In genomic region chr11:9568854-9569587, GRCh38 we compare ENCODE assay signal across 8 cellular contexts. TPM values are rescaled to one million over a fixed set of nuclear protein-coding genes. Genes with fewer than 3 reads are reported as not detected.
DNase-seq lines count a peak whose midpoint lies in the region; ATAC-seq and TF ChIP-seq lines count a peak whose summit lies in the region.

No MANE protein-coding gene starts in this region.

- CTCF ChIA-PET in activated naive CD4-positive, alpha-beta T cell treated with anti-CD3 and anti-CD28 coated beads for 36 hours (lab: Charles Lee): no interaction called here

- H3K9ac ChIP-seq in colonic mucosa (ENCODE audit: low read depth in 2 of 2, low read length in 2 of 2): peak overlapping the region; percentile 32 to 49

- H3K4me1 ChIP-seq in colonic mucosa (peaks cover 4% of the 10 kb centered on the region), upper lobe of right lung (peaks cover 22% of the 10 kb centered on the region)

- H3K27me3 ChIP-seq in colonic mucosa (no peaks in the 10 kb centered on the region), upper lobe of right lung (no peaks in the 10 kb centered on the region)

- TF ChIP-seq POLR2A in lower leg skin (IDR thresholded peaks at IDR 0.05): no peak

- no peak for ATAC-seq in activated T-cell treated with anti-CD3 and anti-CD28 coated beads, Interleukin-2, amount 50 U/mL, for 72 hours (replicated peaks in 1 of 2)
- peak; percentile 50 for ATAC-seq in upper lobe of right lung

- no peaks in the 10 kb centered on the region for H3K9me3 Mint-ChIP-seq in activated T-cell treated with anti-CD3 and anti-CD28 coated beads, Interleukin-2, amount 50 U/mL, for 72 hours
- H3K9me3 Mint-ChIP-seq in activated naive CD4-positive, alpha-beta T cell treated with anti-CD3 and anti-CD28 coated beads for 36 hours: no peaks in the 10 kb centered on the region

- H3K4me3 ChIP-seq in colonic mucosa (no peak overlapping the region), lower leg skin (ENCODE audit: low read depth, poor library complexity, severe bottlenecking) (no peak overlapping the region), upper lobe of right lung (no peak overlapping the region)

- WGBS in lower leg skin, 2 donors: 6 to 10% methylated on average over 7 of the region's 7 CpGs

- peaks cover 0 to 1% of the 10 kb centered on the region in 2 donors for H3K36me3 Mint-ChIP-seq in activated T-cell treated with anti-CD3 and anti-CD28 coated beads, Interleukin-2, amount 50 U/mL, for 72 hours (ENCODE audit: insufficient read depth in 2 of 2)
- H3K36me3 Mint-ChIP-seq in activated naive CD4-positive, alpha-beta T cell treated with anti-CD3 and anti-CD28 coated beads for 36 hours (ENCODE audit: low read depth): no peaks in the 10 kb centered on the region

- peak overlapping the region; percentile 86 for H3K27ac ChIP-seq in colonic mucosa
- peak overlapping the region; percentile 92 for H3K27ac ChIP-seq in upper lobe of right lung

- TF ChIP-seq CTCF in colonic mucosa (IDR thresholded peaks at IDR 0.05) (no peak), lower leg skin (IDR thresholded peaks at IDR 0.05) (no peak), upper lobe of right lung (IDR thresholded peaks at IDR 0.05) (no peak)

- H3K9me3 ChIP-seq in colonic mucosa: no peaks in the 10 kb centered on the region
- no peaks in the 10 kb centered on the region for H3K9me3 ChIP-seq in upper lobe of right lung

- peak overlapping the region; percentile 48 for H3K27ac Mint-ChIP-seq in activated T-cell treated with anti-CD3 and anti-CD28 coated beads, Interleukin-2, amount 50 U/mL, for 72 hours
- H3K27ac Mint-ChIP-seq in activated naive CD4-positive, alpha-beta T cell treated with anti-CD3 and anti-CD28 coated beads for 36 hours: no peak overlapping the region

- peaks cover 6% of the 10 kb centered on the region for H3K27me3 Mint-ChIP-seq in activated T-cell treated with anti-CD3 and anti-CD28 coated beads, Interleukin-2, amount 50 U/mL, for 72 hours (ENCODE audit: low read depth)
- peaks cover 3% of the 10 kb centered on the region for H3K27me3 Mint-ChIP-seq in activated naive CD4-positive, alpha-beta T cell treated with anti-CD3 and anti-CD28 coated beads for 36 hours (ENCODE audit: low read depth)

- intact Hi-C loops in colonic mucosa (cut with DNase I) (no loop called here), lower leg skin (cut with DNase I; ENCODE audit: low total_unique reads) (no loop called here), upper lobe of right lung (cut with DNase I) (no loop called here)
- intact Hi-C loops in activated naive CD4-positive, alpha-beta T cell treated with anti-CD3 and anti-CD28 coated beads for 36 hours (cut with micrococcal nuclease): loop anchor here (10.0 kb wide), 1 partner anchor 654 kb away; the partner anchor contains the start of gene AKIP1

- peak overlapping the region; percentile 5 to 62 for H3K4me3 Mint-ChIP-seq in activated T-cell treated with anti-CD3 and anti-CD28 coated beads, Interleukin-2, amount 50 U/mL, for 72 hours
- no peak overlapping the region for H3K4me3 Mint-ChIP-seq in activated naive CD4-positive, alpha-beta T cell treated with anti-CD3 and anti-CD28 coated beads for 36 hours

- DNase-seq in activated T-cell treated with anti-CD3 and anti-CD28 coated beads, Interleukin-2, amount 50 U/mL, for 72 hours: no peak
- no peak for DNase-seq in activated T-cell treated with anti-CD3 and anti-CD28 coated beads, Interleukin-2, amount 50 U/mL, for 1 hour
- DNase-seq in NOMO-1 (lab: John Stamatoyannopoulos, UW; ENCODE audit: unreplicated experiment in 2 of 2): peak; percentile 44 to 67
- peak; percentile 94 for DNase-seq in colonic mucosa
- DNase-seq in lower leg skin (ENCODE audit: low spot score in 2 of 2): peak; percentile 86 to 90
- no peak for DNase-seq in upper lobe of right lung
- no peak for DNase-seq in activated naive CD4-positive, alpha-beta T cell treated with anti-CD3 and anti-CD28 coated beads for 36 hours
- DNase-seq in activated CD4-positive, alpha-beta T cell treated with anti-CD3 and anti-CD28 coated beads for 48 hours: no peak

- no peaks in the 10 kb centered on the region for H3K36me3 ChIP-seq in colonic mucosa
- no peaks in the 10 kb centered on the region for H3K36me3 ChIP-seq in upper lobe of right lung

- H3K4me1 Mint-ChIP-seq in activated T-cell treated with anti-CD3 and anti-CD28 coated beads, Interleukin-2, amount 50 U/mL, for 72 hours (ENCODE audit: low read depth): peaks cover 49% of the 10 kb centered on the region
- H3K4me1 Mint-ChIP-seq in activated naive CD4-positive, alpha-beta T cell treated with anti-CD3 and anti-CD28 coated beads for 36 hours (ENCODE audit: low read depth): peaks cover 12% of the 10 kb centered on the region

RNA-seq across cellular contexts. Expression of gene WEE1, which starts 4.4 kb away (rescaled TPM):
- total RNA-seq in activated T-cell treated with anti-CD3 and anti-CD28 coated beads, Interleukin-2, amount 50 U/mL, for 72 hours: 10 to 100 TPM; 41.6 to 45.5 TPM
- total RNA-seq in colonic mucosa (10 to 100 TPM; 27.8 to 37.9 TPM), lower leg skin (100 to 1,000 TPM in 2 of 4 donors, 10 to 100 TPM in 2; 67.5 to 135 (median 107) TPM), upper lobe of right lung (10.9 TPM)
- total RNA-seq in activated naive CD4-positive, alpha-beta T cell treated with anti-CD3 and anti-CD28 coated beads for 36 hours: 10 to 100 TPM; 41.8 to 46.6 TPM

Comparison
In these comparisons a context has a peak if more than half of its experiments do, and no peak if none do; other contexts are left out.
1. DNase-seq: peak in NOMO-1 (2 of 2), colonic mucosa (single experiment) and lower leg skin (2 of 2); none in activated T-cell treated with anti-CD3 and anti-CD28 coated beads, Interleukin-2, amount 50 U/mL, for 72 hours (0 of 2), activated T-cell treated with anti-CD3 and anti-CD28 coated beads, Interleukin-2, amount 50 U/mL, for 1 hour (single experiment), upper lobe of right lung (single experiment), activated naive CD4-positive, alpha-beta T cell treated with anti-CD3 and anti-CD28 coated beads for 36 hours (single experiment) and activated CD4-positive, alpha-beta T cell treated with anti-CD3 and anti-CD28 coated beads for 48 hours (single experiment).